Comparison of ENCODE assay signal across 2 cellular contexts in genomic region chr7:142714375-142714774, GRCh38.
TF ChIP-seq lines count a peak whose summit lies in the region.

No MANE protein-coding gene starts in this region.

TF ChIP-seq in GM12878, 131 proteins besides CTCF, POLR2A, EP300 and RAD21:
- TF ChIP-seq ATF2 (IDR thresholded peaks at IDR 0.05; ENCODE audit: low read length) (no peak), RFX5 (IDR thresholded peaks at IDR 0.05; ENCODE audit: low read depth, low read length) (no peak), JUND (IDR thresholded peaks at IDR 0.05; ENCODE audit: low read depth, low read length) (no peak), TCF3 (IDR thresholded peaks at IDR 0.05; ENCODE audit: borderline replicate concordance, insufficient read depth, low read depth, low read length) (no peak), NBN (IDR thresholded peaks at IDR 0.05) (no peak)

TF ChIP-seq in WTC11, 78 proteins besides CTCF, POLR2A, EP300 and RAD21 (continued from another document):
- no peak for TF ChIP-seq AR (CRISPR knock-in tag; IDR thresholded peaks at IDR 0.05)
- no peak for TF ChIP-seq RORB (CRISPR knock-in tag; IDR thresholded peaks at IDR 0.05)
- no peak for TF ChIP-seq NFE2L1 (CRISPR knock-in tag; IDR thresholded peaks at IDR 0.05)
- no peak for TF ChIP-seq IRF2 (CRISPR knock-in tag; IDR thresholded peaks at IDR 0.05; ENCODE audit: borderline replicate concordance, low read depth)
- TF ChIP-seq PRRX2 (CRISPR knock-in tag; IDR thresholded peaks at IDR 0.05): no peak
- TF ChIP-seq MYBL2 (CRISPR knock-in tag; IDR thresholded peaks at IDR 0.05): no peak
- TF ChIP-seq FOXP4 (CRISPR knock-in tag; IDR thresholded peaks at IDR 0.05): no peak
- no peak for TF ChIP-seq HMGA2 (CRISPR knock-in tag; IDR thresholded peaks at IDR 0.05)
- no peak for TF ChIP-seq HMGXB4 (CRISPR knock-in tag; IDR thresholded peaks at IDR 0.05)
- TF ChIP-seq STAT6 (CRISPR knock-in tag; conservative IDR thresholded peaks at IDR 0.05; ENCODE audit: low read depth): no peak
- no peak for TF ChIP-seq JUN (CRISPR knock-in tag; IDR thresholded peaks at IDR 0.05)
- no peak for TF ChIP-seq SP1 (CRISPR knock-in tag; conservative IDR thresholded peaks at IDR 0.05)
